In genomic region chrX:78104447-78105176, GRCh38 we compare ENCODE assay signal across 8 cellular contexts. TPM values are rescaled to one million over a fixed set of nuclear protein-coding genes. Genes with fewer than 3 reads are reported as not detected.
DNase-seq lines count a peak whose midpoint lies in the region; ATAC-seq and TF ChIP-seq lines count a peak whose summit lies in the region.

No MANE protein-coding gene starts in this region.

- no peaks in the 10 kb centered on the region for H3K27me3 ChIP-seq in HUES6 (ENCODE audit: control insufficient read depth, insufficient read depth, low read length)
- no peaks in the 10 kb centered on the region for H3K27me3 ChIP-seq in body of pancreas
- H3K27me3 ChIP-seq in gastrocnemius medialis: no peaks in the 10 kb centered on the region

- peak overlapping the region; percentile 75; the same call in 1 of the 2 replicates for H3K27ac ChIP-seq in HUES6 (ENCODE audit: low read depth, low read length)
- peak overlapping the region; percentile 68 to 97 (median 84) for H3K27ac ChIP-seq in body of pancreas
- peak overlapping the region; percentile 91 to 98 (median 98) for H3K27ac ChIP-seq in gastrocnemius medialis

- DNase-seq in activated T-cell treated with anti-CD3 and anti-CD28 coated beads for 24 hours (ENCODE audit: low read depth): peak; percentile 8
- no peak for DNase-seq in activated T-cell treated with anti-CD3 and anti-CD28 coated beads for 4 hours
- peak; percentile 88 for DNase-seq in SIG-M5 treated with dmso at 0.1 percent for 504 hours (lab: John Stamatoyannopoulos, UW; ENCODE audit: unreplicated experiment)
- peak; percentile 51 to 72 (median 64) for DNase-seq in body of pancreas
- peak; percentile 59 to 80 for DNase-seq in gastrocnemius medialis

- H3K4me3 ChIP-seq in HUES6 (ENCODE audit: low read depth, low read length) (peak overlapping the region; percentile 93), body of pancreas (peak overlapping the region; percentile 13 to 67), iPS-11a (ENCODE audit: low read depth, low read length) (peak overlapping the region; percentile 88), gastrocnemius medialis (peak overlapping the region; percentile 81 to 94 (median 88))

- H3K4me1 ChIP-seq in HUES6 (ENCODE audit: control insufficient read depth, insufficient read depth, low read length) (peaks cover 15% of the 10 kb centered on the region), body of pancreas (peaks cover 42% of the 10 kb centered on the region), gastrocnemius medialis (peaks cover 40 to 44% of the 10 kb centered on the region in 2 donors)

- in situ Hi-C loops in gastrocnemius medialis (cut with MboI; ENCODE audit: low sequenced_read_pairs in 4 of 4): loop anchor here in 3 of 4 donors (10.0 to 25.0 kb wide), 2 partner anchors 192 to 200 kb away; partner anchors contain the start of gene ATP7A (in 2 of the 3)

- ATAC-seq in body of pancreas (peak; percentile 54), gastrocnemius medialis (peak; percentile 74 to 83), GM19452 (IDR thresholded peaks at IDR 0.05; ENCODE audit: unreplicated experiment) (no peak)

- H3K9ac ChIP-seq in HUES6 (ENCODE audit: low read length): peak overlapping the region; percentile 97

- TF ChIP-seq CTCF in body of pancreas (IDR thresholded peaks at IDR 0.05) (no peak), gastrocnemius medialis (IDR thresholded peaks at IDR 0.05 in 4 of 5, conservative IDR thresholded peaks at IDR 0.05 in 1 of 5) (no peak)

- TF ChIP-seq POLR2A in body of pancreas (IDR thresholded peaks at IDR 0.05) (no peak), gastrocnemius medialis (IDR thresholded peaks at IDR 0.05) (peak in 1 of 2 donors; percentile 16)

- H3K9me3 ChIP-seq in HUES6 (ENCODE audit: control insufficient read depth, insufficient read depth, low read depth, low read length): peaks cover under 1% of the 10 kb centered on the region; the same call in 1 of the 2 replicates
- H3K9me3 ChIP-seq in body of pancreas: no peaks in the 10 kb centered on the region
- H3K9me3 ChIP-seq in gastrocnemius medialis: no peaks in the 10 kb centered on the region

- intact Hi-C loops in body of pancreas (cut with DNase I) (no loop called here), gastrocnemius medialis (cut with DNase I; ENCODE audit: low total_unique reads) (loop anchor here (1.0 to 2.0 kb wide), 3 partner anchors 35 to 204 kb away; partner anchors contain the start of genes ATP7A and TAF9B)

- H3K36me3 ChIP-seq in HUES6 (ENCODE audit: control insufficient read depth, insufficient read depth, low read length) (peaks cover 22% of the 10 kb centered on the region), body of pancreas (replicated peaks in 1 of 2; ENCODE audit: insufficient read depth in 1 of 2, low read depth in 2 of 2) (no peaks in the 10 kb centered on the region), gastrocnemius medialis (no peaks in the 10 kb centered on the region)

- 0% methylated on average over 9 to 25 of the region's 27 CpGs for WGBS in body of pancreas, 2 donors

RNA-seq across cellular contexts. Expression of gene PGK1, which starts 0.6 kb away (rescaled TPM):
- total RNA-seq in body of pancreas (10 to 100 TPM; 46.7 to 79.4 TPM), gastrocnemius medialis (100 to 1,000 TPM; 220 to 392 (median 310) TPM)

RNA-seq across cellular contexts. Expression of gene TAF9B, which starts 34.8 kb away (rescaled TPM):
- total RNA-seq in body of pancreas: 10 to 100 TPM; 11.7 to 21.4 TPM
- total RNA-seq in gastrocnemius medialis: 10 to 100 TPM; 16.3 to 24.0 (median 18.5) TPM

Comparison
In these comparisons a context has a peak if more than half of its experiments do, and no peak if none do; other contexts are left out.
1. H3K4me3 ChIP-seq: peak in every context shown above with its lines; median percentile 93 in HUES6; 88 in iPS-11a; 88 in gastrocnemius medialis; 40 in body of pancreas.